In the genomic region with DNA sequence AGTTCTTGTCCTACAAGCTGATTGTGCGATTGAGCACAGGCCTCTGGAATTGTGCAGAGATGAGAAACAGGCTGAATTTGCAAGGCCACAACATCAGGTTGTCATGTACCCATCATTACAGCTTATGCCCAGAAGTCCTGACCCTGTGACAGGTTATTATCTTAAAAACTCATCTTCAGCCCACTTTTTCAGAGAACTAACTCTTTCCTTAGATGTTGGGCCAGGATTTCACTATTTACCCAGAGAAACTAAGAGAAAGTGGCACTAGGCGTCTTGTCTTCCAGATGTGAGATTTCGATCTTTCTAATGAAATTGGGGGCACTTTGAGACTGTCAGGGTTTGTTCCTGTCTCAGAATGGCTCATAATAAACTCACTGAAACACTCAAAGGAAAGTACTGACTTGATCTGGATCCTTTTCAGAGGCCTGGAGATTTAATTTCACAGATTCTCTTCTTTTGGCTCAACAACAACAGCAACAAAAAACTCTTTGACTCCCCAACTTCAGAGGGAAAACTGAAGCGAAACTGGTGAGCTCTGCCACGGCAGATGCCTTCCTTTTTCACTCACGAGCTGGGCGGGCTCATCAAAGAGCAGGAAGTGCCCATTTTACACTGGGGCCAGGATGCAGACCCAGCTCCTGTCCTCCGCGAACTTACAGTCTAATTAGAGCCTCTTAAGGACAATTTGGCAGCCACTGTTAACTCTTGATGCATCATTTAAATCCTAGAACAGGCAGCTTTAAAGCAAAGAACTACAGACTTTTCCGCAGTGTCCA, we compare ENCODE assay signal across 10 cellular contexts. TPM values are rescaled to one million over a fixed set of nuclear protein-coding genes. Genes with fewer than 3 reads are reported as not detected.
DNase-seq lines count a peak whose midpoint lies in the region; ATAC-seq, FAIRE-seq and TF ChIP-seq lines count a peak whose summit lies in the region.
"Had no signal": no experiment of that assay in that cellular context is flagged by ENCODE, and none has a peak within 500 bp of the region (broad histone marks: within the 10 kb centered on the region; RNA-seq: fewer than 3 reads in every experiment).

No MANE protein-coding gene starts in this region.

- DNase-seq in ELR (ENCODE audit: low read depth) (peak; percentile 37), Peyer's patch (peak in 2 of 3 donors; percentile 44 to 53), dermis blood vessel endothelial cell (peak; percentile 18), psoas muscle (no peak), GM12892 (ENCODE audit: insufficient read length) (no peak), HCEC 1CT (no peak), progenitor cell of endocrine pancreas (ENCODE audit: low spot score, unreplicated experiment) (no peak)
- DNase-seq: retina, SJCRH30 had no signal

- 58 to 70% (median 64%) methylated on average over 10 of the region's 10 CpGs for WGBS in psoas muscle, 3 donors

- no peak for TF ChIP-seq POLR2A in Peyer's patch (IDR thresholded peaks at IDR 0.05)
- TF ChIP-seq POLR2A in GM12892 (IDR thresholded peaks at IDR 0.05; ENCODE audit: low read depth, low read length) = no peak

- H3K4me3 ChIP-seq in Peyer's patch = no peak overlapping the region
- no peak overlapping the region for H3K4me3 ChIP-seq in psoas muscle
- H3K4me3 ChIP-seq: SJCRH30 had no signal

- H3K4me3 Mint-ChIP-seq in progenitor cell of endocrine pancreas (ENCODE audit: low read depth) = no peak overlapping the region

- H3K36me3 ChIP-seq in Peyer's patch (peaks cover 0 to 26% (median 0%) of the 10 kb centered on the region in 3 donors), psoas muscle (ENCODE audit: insufficient read depth in 1 of 2, low read depth in 1 of 2) (peaks cover 6 to 34% of the 10 kb centered on the region in 2 donors)

- no peak for TF ChIP-seq CTCF in Peyer's patch (IDR thresholded peaks at IDR 0.05)
- no peak for TF ChIP-seq CTCF in psoas muscle (IDR thresholded peaks at IDR 0.05)
- TF ChIP-seq CTCF in progenitor cell of endocrine pancreas (IDR thresholded peaks at IDR 0.05; ENCODE audit: unreplicated experiment) = no peak

- no peak for FAIRE-seq in GM12892 (lab: Jason Lieb, UNC)

- H3K27me3 ChIP-seq in Peyer's patch (no peaks in the 10 kb centered on the region), psoas muscle (ENCODE audit: insufficient read depth in 3 of 3, low read length in 2 of 3) (no peaks in the 10 kb centered on the region)
- H3K27me3 ChIP-seq: SJCRH30 had no signal

- H3K9me3 Mint-ChIP-seq in progenitor cell of endocrine pancreas (ENCODE audit: low read depth) = no peaks in the 10 kb centered on the region

- H3K4me1 Mint-ChIP-seq in progenitor cell of endocrine pancreas (ENCODE audit: low read depth) = peaks cover 6% of the 10 kb centered on the region

- H3K36me3 Mint-ChIP-seq in progenitor cell of endocrine pancreas (ENCODE audit: insufficient read depth) = peaks cover 11% of the 10 kb centered on the region

- H3K27ac ChIP-seq in Peyer's patch (peak overlapping the region in 1 of 4 donors; percentile 29), psoas muscle (peak overlapping the region; percentile 53)
- H3K27ac ChIP-seq: SJCRH30 had no signal

- peak in 2 of 4 donors; percentile 7 to 14 for ATAC-seq in psoas muscle
- no peak for ATAC-seq in HG03159 (IDR thresholded peaks at IDR 0.05; ENCODE audit: unreplicated experiment)

- H3K9me3 ChIP-seq in Peyer's patch (no peaks in the 10 kb centered on the region), psoas muscle (no peaks in the 10 kb centered on the region)
- H3K9me3 ChIP-seq: SJCRH30 had no signal

- H3K4me1 ChIP-seq in Peyer's patch (no peaks in the 10 kb centered on the region), psoas muscle (peaks cover 8% of the 10 kb centered on the region)

- no peaks in the 10 kb centered on the region for H3K27me3 Mint-ChIP-seq in progenitor cell of endocrine pancreas

- intact Hi-C loops in psoas muscle (cut with DNase I) = no loop called here

- H3K27ac Mint-ChIP-seq in progenitor cell of endocrine pancreas = no peak overlapping the region

RNA-seq across cellular contexts. Expression of gene SLC12A3, which starts 17.6 kb away (rescaled TPM):
- total RNA-seq in Peyer's patch (not detected), dermis blood vessel endothelial cell (not detected in 2 replicates), psoas muscle (under 1 TPM in 1 of 4 donors, not detected in 3; 0.06 TPM), progenitor cell of endocrine pancreas (not detected in 2 replicates)
- under 1 TPM in 1 of 3 donors, not detected in 2; 0.01 TPM for polyA plus RNA-seq in psoas muscle
- polyA plus RNA-seq in GM12892 (2012; ENCODE audit: missing spikeins) = 1.8 TPM
- total RNA-seq: SJCRH30 had no signal

Comparison
In these comparisons a context has a peak if more than half of its experiments do, and no peak if none do; other contexts are left out.
1. DNase-seq: peak in ELR (single experiment), Peyer's patch (2 of 3) and dermis blood vessel endothelial cell (single experiment); none in psoas muscle (0 of 2), GM12892 (single experiment), HCEC 1CT (single experiment) and progenitor cell of endocrine pancreas (single experiment).